ENCODE assay signal across 8 cellular contexts in the genomic region with DNA sequence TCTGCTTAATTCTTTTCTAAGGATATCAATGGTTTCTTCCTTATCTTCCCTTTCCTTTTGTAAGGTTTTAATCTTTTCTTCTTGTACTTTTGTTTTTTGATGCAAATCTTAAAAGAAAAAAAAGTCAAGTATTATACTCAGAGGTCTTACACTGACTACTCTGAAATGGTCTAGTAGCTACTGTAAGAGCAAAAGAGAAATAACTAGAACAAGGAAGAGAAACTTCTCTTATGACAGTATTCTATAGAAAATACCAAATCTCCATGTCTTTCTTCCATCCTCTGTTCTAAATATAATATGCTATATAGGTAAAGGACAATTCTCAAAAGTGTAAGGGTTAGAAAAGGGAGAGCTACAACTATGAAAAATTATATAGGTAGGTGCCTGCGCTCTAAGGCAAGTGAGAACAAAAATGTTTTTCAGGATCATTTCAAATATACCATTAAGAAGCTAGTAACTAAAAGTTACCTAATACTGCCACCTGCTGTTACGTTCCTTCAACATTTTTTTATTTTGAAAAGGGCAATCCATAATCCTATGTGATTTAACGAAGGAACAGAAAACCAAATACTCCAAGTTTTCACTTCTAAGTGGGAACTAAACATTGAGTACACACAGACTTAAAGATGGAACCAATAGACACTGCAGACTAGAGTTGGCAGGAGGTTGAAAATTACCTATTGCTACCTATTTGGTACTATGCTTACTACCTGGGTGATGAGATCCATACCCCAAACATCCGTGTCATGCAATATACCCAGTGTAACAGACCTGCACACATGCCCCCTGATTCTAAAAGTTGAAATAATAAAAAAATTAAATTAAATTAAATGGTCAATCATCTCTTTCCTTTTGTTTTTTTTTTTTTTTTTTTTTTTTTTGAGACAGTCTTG. TPM values are rescaled to one million over a fixed set of nuclear protein-coding genes. Genes with fewer than 3 reads are reported as not detected.
DNase-seq lines count a peak whose midpoint lies in the region; ATAC-seq, FAIRE-seq and TF ChIP-seq lines count a peak whose summit lies in the region.

No MANE protein-coding gene starts in this region.

- H3K36me3 ChIP-seq in heart right ventricle (peaks cover 0 to 43% (median 0%) of the 10 kb centered on the region in 9 donors), small intestine (ENCODE audit: control insufficient read depth in 2 of 2, insufficient read depth in 2 of 2, low read length in 2 of 2) (no peaks in the 10 kb centered on the region)

- 46 to 61% methylated on average over 4 of the region's 4 CpGs for WGBS in heart right ventricle, 2 donors
- WGBS in small intestine, 3 donors, result 42 to 57% (median 51%) methylated on average over 4 of the region's 4 CpGs

- intact Hi-C loops in activated B cell treated with CpG ODN at 0.5 μM for 24 hours (cut with micrococcal nuclease) (loop anchor here (1.0 to 5.0 kb wide), 6 partner anchors 63 to 1316 kb away; no protein-coding TSS in a partner anchor), heart right ventricle (cut with DNase I) (loop anchor here (1.0 to 5.0 kb wide), 6 partner anchors 40 to 64 kb away; a partner anchor contains a TSS)

- H3K27ac ChIP-seq in heart right ventricle (no peak overlapping the region), small intestine (ENCODE audit: low read depth in 1 of 2, low read length in 1 of 2) (no peak overlapping the region)

- TF ChIP-seq CTCF in activated B cell treated with CpG ODN at 0.5 μM for 24 hours (IDR thresholded peaks at IDR 0.05) (no peak), heart right ventricle (IDR thresholded peaks at IDR 0.05) (peak in 8 of 9 donors; percentile 23 to 76 (median 62))

- H3K9me3 ChIP-seq in heart right ventricle, result no peaks in the 10 kb centered on the region
- H3K9me3 ChIP-seq in small intestine (ENCODE audit: control insufficient read depth, low read depth), result no peaks in the 10 kb centered on the region

- peak; percentile 38 for DNase-seq in DMS53 treated with DMSO at 0.1 percent for 48 hours (lab: John Stamatoyannopoulos, UW; ENCODE audit: unreplicated experiment)
- DNase-seq in H54 (ENCODE audit: insufficient read length, low spot score), result no peak
- peak; percentile 53 for DNase-seq in NCI-H1694 treated with DMSO at 0.1 percent for 48 hours (lab: John Stamatoyannopoulos, UW)
- no peak for DNase-seq in activated B cell treated with CpG ODN at 0.5 μM for 24 hours
- DNase-seq in heart right ventricle, result peak in 1 of 2 donors; percentile 21
- DNase-seq in small intestine, result peak; percentile 49
- no peak for DNase-seq in D341Med (ENCODE audit: low spot score)

- H3K36me3 Mint-ChIP-seq in activated B cell treated with CpG ODN at 0.5 μM for 24 hours (ENCODE audit: low read depth), result peaks cover 7% of the 10 kb centered on the region

- H3K27me3 Mint-ChIP-seq in activated B cell treated with CpG ODN at 0.5 μM for 24 hours, result no peaks in the 10 kb centered on the region

- H3K27me3 ChIP-seq in heart right ventricle (no peaks in the 10 kb centered on the region), small intestine (ENCODE audit: control insufficient read depth in 2 of 2, insufficient read depth in 2 of 2, low read length in 2 of 2) (no peaks in the 10 kb centered on the region)

- H3K4me3 Mint-ChIP-seq in activated B cell treated with CpG ODN at 0.5 μM for 24 hours, result peak overlapping the region; percentile 26

- TF ChIP-seq POLR2A in H54 (IDR thresholded peaks at IDR 0.05; ENCODE audit: low read depth, low read length), result no peak

- H3K4me3 ChIP-seq in heart right ventricle, result peak overlapping the region in 1 of 10 donors; percentile 15
- no peak overlapping the region for H3K4me3 ChIP-seq in small intestine (ENCODE audit: low read depth in 1 of 2, low read length in 2 of 2)

- POLR2A ChIA-PET in activated B cell treated with CpG ODN at 0.5 μM for 24 hours (lab: Charles Lee), result interaction anchor here (1.0 to 1.3 kb wide), 2 partner anchors 37 to 63 kb away, joined by 3 to 4 read pairs; a partner anchor contains a TSS

- FAIRE-seq in H54 (lab: Jason Lieb, UNC) (peak; percentile 69), small intestine (lab: Jason Lieb, UNC) (peak; percentile 86)

- ATAC-seq in activated B cell treated with CpG ODN at 0.5 μM for 24 hours (ENCODE audit: low read depth) (peak; percentile 34), heart right ventricle (peak in 6 of 8 donors; percentile 48 to 75 (median 60)), HG03280 (IDR thresholded peaks at IDR 0.05; ENCODE audit: unreplicated experiment) (no peak)

- CTCF ChIA-PET in activated B cell treated with CpG ODN at 0.5 μM for 24 hours (lab: Charles Lee), result interaction anchor here (0.8 to 5.3 kb wide), 17 partner anchors 18 to 1317 kb away, joined by 3 to 105 read pairs (median 3); no protein-coding TSS in a partner anchor

- H3K4me1 Mint-ChIP-seq in activated B cell treated with CpG ODN at 0.5 μM for 24 hours, result peaks cover 8% of the 10 kb centered on the region

- H3K27ac Mint-ChIP-seq in activated B cell treated with CpG ODN at 0.5 μM for 24 hours, result peak overlapping the region; percentile 77

- H3K4me1 ChIP-seq in heart right ventricle (peaks cover 0 to 24% (median 0%) of the 10 kb centered on the region in 9 donors), small intestine (ENCODE audit: control insufficient read depth in 2 of 2, insufficient read depth in 1 of 2, low read depth in 1 of 2, low read length in 1 of 2) (no peaks in the 10 kb centered on the region)

- H3K9me3 Mint-ChIP-seq in activated B cell treated with CpG ODN at 0.5 μM for 24 hours, result no peaks in the 10 kb centered on the region

RNA-seq across cellular contexts. Expression of a gene that starts 36.7 kb away (rescaled TPM):
- total RNA-seq in activated B cell treated with CpG ODN at 0.5 μM for 24 hours (11.3 and 13.1 TPM in 2 replicates), heart right ventricle (1 to 10 TPM; 1.4 to 3.3 (median 1.9) TPM)
- polyA plus RNA-seq in heart right ventricle (under 1 TPM; 0.59 to 0.62 TPM), small intestine (1 to 10 TPM in 1 of 3 donors, under 1 TPM in 1, not detected in 1; 0.45 to 4.8 TPM)

RNA-seq across cellular contexts. Expression of a gene that starts 37.0 kb away (rescaled TPM):
- 15.5 and 16.7 TPM in 2 replicates for total RNA-seq in activated B cell treated with CpG ODN at 0.5 μM for 24 hours
- total RNA-seq in heart right ventricle, result 10 to 100 TPM; 14.7 to 29.0 (median 19.5) TPM
- 1 to 10 TPM; 3.0 to 6.4 TPM for polyA plus RNA-seq in heart right ventricle
- polyA plus RNA-seq in small intestine, result 1 to 10 TPM in 2 of 3 donors, under 1 TPM in 1; 0.54 to 2.9 (median 1.1) TPM

RNA-seq across cellular contexts. Expression of a gene that starts 42.1 kb away (rescaled TPM):
- total RNA-seq in activated B cell treated with CpG ODN at 0.5 μM for 24 hours, result 0.02 and 0.09 TPM in 2 replicates
- 1 to 10 TPM in 1 of 10 donors, under 1 TPM in 9; 0.16 to 1.1 (median 0.32) TPM for total RNA-seq in heart right ventricle
- under 1 TPM; 0.12 to 0.22 TPM for polyA plus RNA-seq in heart right ventricle
- polyA plus RNA-seq in small intestine, result under 1 TPM in 2 of 3 donors, not detected in 1; 0.27 to 0.48 TPM

Comparison
In these comparisons a context has a peak if more than half of its experiments do, and no peak if none do; other contexts are left out.
1. DNase-seq: peak in DMS53 treated with DMSO at 0.1 percent for 48 hours (single experiment), NCI-H1694 treated with DMSO at 0.1 percent for 48 hours (single experiment) and small intestine (single experiment); none in H54 (single experiment), activated B cell treated with CpG ODN at 0.5 μM for 24 hours (single experiment) and D341Med (single experiment).